In genomic region chr11:10623797-10624761, GRCh38 we compare ENCODE assay signal across 8 cellular contexts. TPM values are rescaled to one million over a fixed set of nuclear protein-coding genes. Genes with fewer than 3 reads are reported as not detected.
DNase-seq lines count a peak whose midpoint lies in the region; ATAC-seq and TF ChIP-seq lines count a peak whose summit lies in the region.

No MANE protein-coding gene starts in this region.

- peak overlapping the region; percentile 7; the same call in 1 of the 2 replicates for H3K4me2 ChIP-seq in OCI-LY1 (ENCODE audit: low read length)

- H3K79me2 ChIP-seq in OCI-LY1 (ENCODE audit: insufficient read depth, low read length), result no peaks in the 10 kb centered on the region

- no peaks in the 10 kb centered on the region for H4K20me1 ChIP-seq in OCI-LY1 (ENCODE audit: insufficient read depth, low read length)

- H3K9me3 Mint-ChIP-seq in nephron progenitor cell, result no peaks in the 10 kb centered on the region

- no peak overlapping the region for H3K9ac ChIP-seq in OCI-LY1 (ENCODE audit: low read length)

- peaks cover 38% of the 10 kb centered on the region for H3K4me1 Mint-ChIP-seq in nephron progenitor cell

- H3K4me3 ChIP-seq in GM06990 (replicated peaks; ENCODE audit: low read depth, low read length) (no peak overlapping the region), OCI-LY1 (ENCODE audit: low read depth, low read length, poor library complexity, severe bottlenecking) (no peak overlapping the region)

- H3F3A ChIP-seq in OCI-LY1 (ENCODE audit: insufficient read depth, low read length), result no peaks in the 10 kb centered on the region

- ATAC-seq in GM21528 (IDR thresholded peaks at IDR 0.05; ENCODE audit: low FRiP score, unreplicated experiment), result no peak
- ATAC-seq in GM21825 (IDR thresholded peaks at IDR 0.05; ENCODE audit: unreplicated experiment), result no peak

- TF ChIP-seq CTCF in GM06990 (IDR thresholded peaks at IDR 0.05; ENCODE audit: insufficient read depth, low read length, poor library complexity, severe bottlenecking), result peak; percentile 59
- TF ChIP-seq CTCF in OCI-LY1 (IDR thresholded peaks at IDR 0.05; ENCODE audit: low read length), result no peak
- no peak for TF ChIP-seq CTCF in nephron progenitor cell (IDR thresholded peaks at IDR 0.05)

- peak overlapping the region; percentile 63; the same call in 1 of the 2 replicates for H2AFZ ChIP-seq in OCI-LY1 (ENCODE audit: low read length)

- no peaks in the 10 kb centered on the region for H3K36me3 Mint-ChIP-seq in nephron progenitor cell (ENCODE audit: low read depth)

- H3K4me1 ChIP-seq in OCI-LY1 (ENCODE audit: insufficient read depth, low read length, severe bottlenecking), result peaks cover 13% of the 10 kb centered on the region

- no peaks in the 10 kb centered on the region for H3K27me3 ChIP-seq in GM06990 (replicated peaks; ENCODE audit: control insufficient read depth, insufficient read depth, low read length)
- no peaks in the 10 kb centered on the region for H3K27me3 ChIP-seq in OCI-LY1 (ENCODE audit: insufficient read depth, low read length)

- H3K36me3 ChIP-seq in GM06990 (ENCODE audit: control insufficient read depth, insufficient read depth, low read length) (no peaks in the 10 kb centered on the region), OCI-LY1 (ENCODE audit: insufficient read depth, low read length) (no peaks in the 10 kb centered on the region)

- no peak overlapping the region for H3K27ac ChIP-seq in OCI-LY1 (ENCODE audit: low read depth, low read length, poor library complexity, severe bottlenecking)

- in situ Hi-C loops in ACHN (cut with HindIII; ENCODE audit: low pct_ligation_motif_present, low pct_unique_long_range_greater_than_20kb, low sequenced_read_pairs), result no loop called here

- H3K9me3 ChIP-seq in OCI-LY1 (ENCODE audit: low read length), result no peaks in the 10 kb centered on the region

- peak overlapping the region; percentile 22 for H3K27ac Mint-ChIP-seq in nephron progenitor cell

- H3K27me3 Mint-ChIP-seq in nephron progenitor cell (ENCODE audit: low read depth, poor library complexity), result no peaks in the 10 kb centered on the region

- DNase-seq in ACHN (peak; percentile 34), GM06990 (ENCODE audit: extremely low read depth, insufficient read length) (no peak), dermis blood vessel endothelial cell (peak; percentile 22), nephron progenitor cell (no peak)
- no peak for DNase-seq in activated T-cell treated with anti-CD3 and anti-CD28 coated beads, Interleukin-2, amount 50 U/mL, for 1 hour

- no peak overlapping the region for H3K4me3 Mint-ChIP-seq in nephron progenitor cell

- H3K9me2 ChIP-seq in OCI-LY1 (ENCODE audit: low read depth, low read length), result no peaks in the 10 kb centered on the region

RNA-seq across cellular contexts. Expression of gene LYVE1, which starts 55.6 kb away (rescaled TPM):
- total RNA-seq in dermis blood vessel endothelial cell, result 64.6 and 70.3 TPM in 2 replicates

Comparison
In these comparisons a context has a peak if more than half of its experiments do, and no peak if none do; other contexts are left out.
1. DNase-seq: peak in ACHN (single experiment) and dermis blood vessel endothelial cell (single experiment); none in GM06990 (single experiment), nephron progenitor cell (single experiment) and activated T-cell treated with anti-CD3 and anti-CD28 coated beads, Interleukin-2, amount 50 U/mL, for 1 hour (single experiment).